8 cellular contexts compared by ENCODE assay signal in the genomic region with DNA sequence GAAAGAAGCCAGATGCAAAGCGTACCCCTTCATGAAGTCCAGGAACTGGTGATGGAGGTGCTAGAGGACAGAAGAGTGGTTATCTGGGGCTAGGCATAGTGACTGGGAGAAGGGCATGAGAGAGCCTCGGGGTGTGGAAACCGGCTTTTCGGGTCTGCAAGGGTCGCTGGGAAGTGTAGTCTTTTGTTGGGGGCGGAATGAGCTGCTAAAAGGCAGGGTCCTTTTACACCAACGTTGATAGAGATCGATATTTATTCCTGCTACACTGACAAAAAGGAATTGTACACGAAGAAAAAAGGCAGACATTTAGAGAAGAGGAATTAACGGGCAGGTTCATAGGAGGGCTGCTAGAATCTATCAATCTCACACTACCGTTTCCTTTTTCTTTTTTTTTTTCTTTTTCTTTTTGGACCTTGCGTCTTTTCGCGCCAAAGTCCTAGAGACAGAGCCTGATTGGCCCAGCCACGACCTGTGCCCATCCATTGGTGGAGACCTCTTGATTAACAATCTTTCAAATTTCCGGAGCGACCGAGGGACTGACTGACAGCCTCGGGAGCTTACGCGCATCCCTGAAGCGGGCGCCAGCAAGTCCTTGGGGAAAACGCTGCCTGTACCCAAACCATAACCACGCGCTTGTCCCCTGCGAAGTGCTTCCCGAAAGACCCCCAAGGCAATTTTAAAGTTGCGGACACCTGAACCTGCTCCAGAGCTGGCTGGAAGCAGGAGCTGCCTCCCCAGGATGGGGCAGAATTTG. TPM values are rescaled to one million over a fixed set of nuclear protein-coding genes. Genes with fewer than 3 reads are reported as not detected.
DNase-seq lines count a peak whose midpoint lies in the region; ATAC-seq and TF ChIP-seq lines count a peak whose summit lies in the region.

No MANE protein-coding gene starts in this region.

- ATAC-seq in HG02970 (IDR thresholded peaks at IDR 0.05; ENCODE audit: low FRiP score, unreplicated experiment) = peak; percentile 90

- H3K9me3 ChIP-seq in iPS-15b (ENCODE audit: control insufficient read depth, insufficient read depth, low read length) (no peaks in the 10 kb centered on the region), skeletal muscle tissue (ENCODE audit: control insufficient read depth in 3 of 3, low read length in 3 of 3) (no peaks in the 10 kb centered on the region)

- H3K4me3 ChIP-seq in astrocyte of the spinal cord (ENCODE audit: low read depth, low read length) = peak overlapping the region; percentile 60
- H3K4me3 ChIP-seq in iPS-15b (ENCODE audit: low read depth, low read length) = peak overlapping the region; percentile 79
- H3K4me3 ChIP-seq in skeletal muscle tissue (ENCODE audit: low read length in 3 of 3) = peak overlapping the region; percentile 68 to 79 (median 79)

- H3K36me3 ChIP-seq in iPS-15b (ENCODE audit: control insufficient read depth, insufficient read depth, low read length) (no peaks in the 10 kb centered on the region), skeletal muscle tissue (ENCODE audit: control insufficient read depth in 3 of 3, insufficient read depth in 3 of 3, low read length in 3 of 3) (no peaks in the 10 kb centered on the region)

- no peak overlapping the region for H3K27ac ChIP-seq in skeletal muscle tissue (ENCODE audit: low read depth, low read length)

- H3K27me3 ChIP-seq in iPS-15b (ENCODE audit: control insufficient read depth, insufficient read depth, low read length) (no peaks in the 10 kb centered on the region), skeletal muscle tissue (ENCODE audit: control insufficient read depth in 3 of 3, insufficient read depth in 3 of 3, low read length in 3 of 3) (no peaks in the 10 kb centered on the region)

- DNase-seq in activated gamma-delta T cell treated with Interleukin-2 at 50 U/mL for 16 hours (peak; percentile 48), activated gamma-delta T cell (lab: John Stamatoyannopoulos, UW) (no peak), NCI-H1694 treated with DMSO at 0.1 percent for 48 hours (lab: John Stamatoyannopoulos, UW) (peak; percentile 98), T-helper 22 cell (ENCODE audit: low read depth) (peak; percentile 27), astrocyte of the spinal cord (ENCODE audit: low read depth, low spot score) (peak; percentile 67)

- H3K9ac ChIP-seq in iPS-15b (ENCODE audit: low read depth, low read length) (peak overlapping the region; percentile 96), skeletal muscle tissue (ENCODE audit: low read depth in 1 of 3, low read length in 3 of 3) (peak overlapping the region; percentile 47 to 74 (median 71))

- H3K4me1 ChIP-seq in iPS-15b (ENCODE audit: control insufficient read depth, insufficient read depth, low read length) = no peaks in the 10 kb centered on the region
- H3K4me1 ChIP-seq in skeletal muscle tissue (ENCODE audit: control insufficient read depth in 3 of 3, insufficient read depth in 3 of 3, low read length in 3 of 3) = peaks cover 8 to 19% (median 15%) of the 10 kb centered on the region in 3 donors

- in situ Hi-C loops in astrocyte of the spinal cord (cut with HindIII; ENCODE audit: low sequenced_read_pairs) = no loop called here

- TF ChIP-seq CTCF in astrocyte of the spinal cord (IDR thresholded peaks at IDR 0.05; ENCODE audit: low read depth, low read length) = no peak

RNA-seq across cellular contexts. Expression of gene DHRS7B, which starts 27.7 kb away (rescaled TPM):
- 29.7 TPM for total RNA-seq in skeletal muscle tissue

RNA-seq across cellular contexts. Expression of gene USP22, which starts 56.3 kb away (rescaled TPM):
- 156 TPM for total RNA-seq in skeletal muscle tissue
